8 cellular contexts compared by ENCODE assay signal in the genomic region with DNA sequence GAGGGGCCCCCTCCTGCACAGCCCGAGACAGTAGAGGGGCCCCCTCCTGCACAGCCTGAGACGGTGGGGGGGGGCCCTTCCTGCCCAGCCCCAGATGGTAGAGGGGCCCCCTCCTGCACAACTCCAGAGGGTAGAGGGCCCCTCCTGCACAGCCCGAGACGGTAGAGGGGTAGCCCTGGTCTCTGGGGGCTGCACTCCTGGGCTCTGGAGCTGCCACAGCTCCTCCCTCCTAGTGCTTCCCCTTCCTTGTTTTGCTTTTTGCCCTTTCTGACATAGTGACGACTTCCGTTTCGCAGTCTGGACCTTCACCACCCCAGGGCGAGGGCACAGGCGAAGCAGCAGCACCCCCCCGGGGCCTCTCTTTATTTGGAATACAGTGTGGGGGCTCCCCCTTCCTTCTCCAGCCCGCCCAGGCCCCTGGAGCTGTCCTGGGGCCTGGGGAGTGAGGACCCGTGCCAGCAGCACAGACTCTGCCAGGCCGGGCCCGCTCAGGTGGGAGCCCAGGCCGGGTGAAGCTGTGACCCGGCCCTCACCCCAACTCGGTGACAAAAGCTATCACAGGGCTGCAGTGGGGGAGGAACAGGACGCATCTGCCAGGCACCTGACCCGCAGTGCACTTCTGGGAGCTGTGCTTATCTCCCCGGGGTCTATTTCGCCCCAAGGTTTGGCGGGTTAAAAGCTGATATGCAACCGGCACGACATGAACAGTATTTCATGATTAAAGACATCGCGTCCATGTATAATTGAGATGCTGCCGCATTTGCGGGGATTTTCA. TPM values are rescaled to one million over a fixed set of nuclear protein-coding genes. Genes with fewer than 3 reads are reported as not detected.
DNase-seq lines count a peak whose midpoint lies in the region; ATAC-seq and TF ChIP-seq lines count a peak whose summit lies in the region.

No MANE protein-coding gene starts in this region.

- no peaks in the 10 kb centered on the region for H3K9me3 Mint-ChIP-seq in central memory CD8-positive, alpha-beta T cell

- H2AFZ ChIP-seq in MM.1S (ENCODE audit: low read length): peak overlapping the region; percentile 31; the same call in 1 of the 2 replicates

- H3K79me2 ChIP-seq in MM.1S (ENCODE audit: low read length): no peaks in the 10 kb centered on the region

- peak overlapping the region; percentile 77 for H3K4me3 Mint-ChIP-seq in central memory CD8-positive, alpha-beta T cell

- H3K9me2 ChIP-seq in MM.1S (replicated peaks; ENCODE audit: insufficient read depth, low read length): no peaks in the 10 kb centered on the region

- peak overlapping the region; percentile 65; the same call in 1 of the 2 replicates for H3K27ac ChIP-seq in MM.1S (ENCODE audit: low read length)

- no peaks in the 10 kb centered on the region for H3K9me3 ChIP-seq in MM.1S (replicated peaks; ENCODE audit: insufficient read depth, low read length)

- peak; percentile 57 for DNase-seq in DMS153 (lab: John Stamatoyannopoulos, UW)
- peak; percentile 68 for DNase-seq in MM.1S
- DNase-seq in central memory CD8-positive, alpha-beta T cell (ENCODE audit: low spot score in 2 of 2): peak; percentile 61 to 73
- DNase-seq in kidney epithelial cell (ENCODE audit: low read depth): no peak
- peak; percentile 29 to 43 for DNase-seq in stimulated activated CD4-positive, alpha-beta T cell treated with anti-CD3 and anti-CD28 coated beads, Interleukin-1b, Interleukin-23, amount 100 ng/mL, for 1 hour (ENCODE audit: low read depth in 2 of 2)
- DNase-seq in omental fat pad (ENCODE audit: low spot score): no peak

- H3K27ac Mint-ChIP-seq in central memory CD8-positive, alpha-beta T cell (ENCODE audit: low read depth): peak overlapping the region; percentile 95

- H3K27me3 ChIP-seq in MM.1S (replicated peaks; ENCODE audit: insufficient read depth, low read length) (peaks cover 51% of the 10 kb centered on the region), kidney epithelial cell (ENCODE audit: control insufficient read depth, insufficient read depth, low read length) (no peaks in the 10 kb centered on the region)

- H3K9ac ChIP-seq in MM.1S (ENCODE audit: low read length): peak overlapping the region; percentile 62

- H3K4me3 ChIP-seq in MM.1S (ENCODE audit: low read length) (peak overlapping the region; percentile 76), kidney epithelial cell (ENCODE audit: low read depth, low read length) (peak overlapping the region; percentile 72)

- no peaks in the 10 kb centered on the region for H3K27me3 Mint-ChIP-seq in central memory CD8-positive, alpha-beta T cell

- H3K4me1 Mint-ChIP-seq in central memory CD8-positive, alpha-beta T cell: peaks cover 29% of the 10 kb centered on the region

- TF ChIP-seq CTCF in MM.1S (IDR thresholded peaks at IDR 0.05; ENCODE audit: low read length): no peak
- no peak for TF ChIP-seq CTCF in kidney epithelial cell (IDR thresholded peaks at IDR 0.05; ENCODE audit: insufficient read depth, low read length, poor library complexity, severe bottlenecking)
- no peak for TF ChIP-seq CTCF in omental fat pad (IDR thresholded peaks at IDR 0.05)

- H3K36me3 Mint-ChIP-seq in central memory CD8-positive, alpha-beta T cell (ENCODE audit: insufficient read depth): peaks cover 11% of the 10 kb centered on the region

- H3K4me1 ChIP-seq in MM.1S (ENCODE audit: low read length): peaks cover 5% of the 10 kb centered on the region; the same call in 1 of the 2 replicates

- H3K4me2 ChIP-seq in MM.1S (ENCODE audit: low read depth, low read length): peak overlapping the region; percentile 65

- 0 out of 2 replicates have a peak, but pooled peaks cover 4% of the 10 kb centered on the region for H3F3A ChIP-seq in MM.1S (ENCODE audit: insufficient read depth, low read length)

- H4K20me1 ChIP-seq in MM.1S (ENCODE audit: insufficient read depth, low read length): no peaks in the 10 kb centered on the region

- ATAC-seq in GM21576 (IDR thresholded peaks at IDR 0.05; ENCODE audit: unreplicated experiment): peak; percentile 41
- peak; percentile 24 to 35 for ATAC-seq in activated CD4-positive, CD25-positive, alpha-beta regulatory T cell treated with anti-CD3 and anti-CD28 coated beads, Interleukin-2, amount 50 U/mL, for 24 hours
- peak; percentile 66 for ATAC-seq in central memory CD8-positive, alpha-beta T cell (replicated peaks; ENCODE audit: extremely low read depth, poor library complexity, severe bottlenecking)
- no peak for ATAC-seq in omental fat pad (ENCODE audit: low FRiP score)

- no peaks in the 10 kb centered on the region for H3K36me3 ChIP-seq in MM.1S (replicated peaks; ENCODE audit: insufficient read depth, low read length)
- H3K36me3 ChIP-seq in kidney epithelial cell (ENCODE audit: control insufficient read depth, insufficient read depth, low read length): no peaks in the 10 kb centered on the region

RNA-seq across cellular contexts. Expression of a gene that starts 1.1 kb away (rescaled TPM):
- 42.0 and 46.6 TPM in 2 replicates for total RNA-seq in kidney epithelial cell
- total RNA-seq in omental fat pad: 10 to 100 TPM in 2 of 4 donors, 1 to 10 TPM in 2; 7.1 to 19.2 (median 8.8) TPM

RNA-seq across cellular contexts. Expression of a gene that starts 29.3 kb away (rescaled TPM):
- 14.7 and 16.8 TPM in 2 replicates for total RNA-seq in kidney epithelial cell
- 100 to 1,000 TPM in 1 of 4 donors, 10 to 100 TPM in 3; 26.6 to 108 (median 41.5) TPM for total RNA-seq in omental fat pad

RNA-seq across cellular contexts. Expression of a gene that starts 47.3 kb away (rescaled TPM):
- 1.9 TPM in 1 of 2 replicates, not detected in the other for total RNA-seq in kidney epithelial cell
- 1 to 10 TPM in 3 of 4 donors, not detected in 1; 1.6 to 2.4 (median 1.6) TPM for total RNA-seq in omental fat pad

RNA-seq across cellular contexts. Expression of a gene that starts 55.4 kb away (rescaled TPM):
- total RNA-seq in kidney epithelial cell (0.71 TPM in 1 of 2 replicates, not detected in the other), omental fat pad (not detected)

RNA-seq across cellular contexts. Expression of a gene that starts 59.1 kb away (rescaled TPM):
- total RNA-seq in kidney epithelial cell (25.5 and 28.9 TPM in 2 replicates), omental fat pad (10 to 100 TPM; 15.1 to 38.1 (median 27.4) TPM)

Comparison
In these comparisons a context has a peak if more than half of its experiments do, and no peak if none do; other contexts are left out.
1. DNase-seq: peak in DMS153 (single experiment), MM.1S (single experiment), central memory CD8-positive, alpha-beta T cell (2 of 2) and stimulated activated CD4-positive, alpha-beta T cell treated with anti-CD3 and anti-CD28 coated beads, Interleukin-1b, Interleukin-23, amount 100 ng/mL, for 1 hour (2 of 2); none in kidney epithelial cell (single experiment) and omental fat pad (single experiment).